8 cellular contexts compared by ENCODE assay signal in the genomic region with DNA sequence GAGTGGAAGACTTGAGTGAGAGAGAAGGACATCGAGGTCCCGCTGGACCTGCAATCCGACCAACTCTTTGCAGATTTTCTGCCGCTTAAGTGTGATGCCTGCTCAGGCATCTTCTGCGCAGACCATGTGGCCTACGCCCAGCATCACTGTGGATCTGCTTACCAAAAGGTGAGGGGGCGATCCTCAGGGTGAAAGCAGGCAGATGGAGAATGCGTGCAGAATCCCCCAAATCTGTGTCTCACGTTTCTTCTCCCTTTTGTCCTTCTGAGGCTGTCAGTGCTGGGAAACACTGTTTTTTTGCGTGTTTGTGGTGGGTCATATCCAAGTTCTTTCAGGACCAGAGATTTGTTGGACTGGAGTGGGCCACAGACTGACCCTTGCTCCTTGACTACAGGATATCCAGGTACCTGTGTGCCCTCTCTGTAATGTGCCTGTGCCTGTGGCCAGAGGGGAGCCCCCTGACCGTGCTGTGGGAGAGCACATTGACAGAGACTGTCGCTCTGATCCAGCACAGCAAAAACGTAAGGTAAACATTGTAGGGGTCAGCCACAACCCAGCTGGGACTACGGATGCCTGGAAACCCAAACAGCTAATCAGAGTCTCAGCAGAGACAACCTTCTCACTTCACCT. TPM values are rescaled to one million over a fixed set of nuclear protein-coding genes. Genes with fewer than 3 reads are reported as not detected.
DNase-seq lines count a peak whose midpoint lies in the region; ATAC-seq and TF ChIP-seq lines count a peak whose summit lies in the region.

No MANE protein-coding gene starts in this region.

- no peak for TF ChIP-seq POLR2A in uterus (IDR thresholded peaks at IDR 0.05)

- H3K27me3 ChIP-seq in uterus = no peaks in the 10 kb centered on the region

- peaks cover 42% of the 10 kb centered on the region for H3K4me1 Mint-ChIP-seq in activated naive CD4-positive, alpha-beta T cell treated with anti-CD3 and anti-CD28 coated beads, Interleukin-2, amount 50 U/mL, for 24 hours
- H3K4me1 Mint-ChIP-seq in memory B cell = peaks cover 19% of the 10 kb centered on the region

- H3K27me3 Mint-ChIP-seq in activated naive CD4-positive, alpha-beta T cell treated with anti-CD3 and anti-CD28 coated beads, Interleukin-2, amount 50 U/mL, for 24 hours = no peaks in the 10 kb centered on the region
- no peaks in the 10 kb centered on the region for H3K27me3 Mint-ChIP-seq in memory B cell

- H3K27ac ChIP-seq in uterus = peak overlapping the region; percentile 96 to 99

- TF ChIP-seq CTCF in cardiac fibroblast (IDR thresholded peaks at IDR 0.05; ENCODE audit: low read depth, low read length) (no peak), uterus (IDR thresholded peaks at IDR 0.05) (no peak)

- ATAC-seq in memory B cell (ENCODE audit: low read depth) (no peak), left colon (no peak)

- H3K4me3 Mint-ChIP-seq in activated naive CD4-positive, alpha-beta T cell treated with anti-CD3 and anti-CD28 coated beads, Interleukin-2, amount 50 U/mL, for 24 hours = peak overlapping the region; percentile 77
- peak overlapping the region; percentile 82 for H3K4me3 Mint-ChIP-seq in memory B cell

- no peaks in the 10 kb centered on the region for H3K36me3 ChIP-seq in uterus

- H3K4me3 ChIP-seq in cardiac fibroblast (replicated peaks in 1 of 2; ENCODE audit: low read depth in 2 of 2, low read length in 2 of 2) (peak overlapping the region; percentile 76), uterus (peak overlapping the region; percentile 85 to 92)

- H3K4me1 ChIP-seq in uterus = peaks cover 0 to 7% of the 10 kb centered on the region in 2 donors

- H3K36me3 Mint-ChIP-seq in activated naive CD4-positive, alpha-beta T cell treated with anti-CD3 and anti-CD28 coated beads, Interleukin-2, amount 50 U/mL, for 24 hours = peaks cover 5% of the 10 kb centered on the region
- H3K36me3 Mint-ChIP-seq in memory B cell = no peaks in the 10 kb centered on the region

- peak overlapping the region; percentile 51 for H3K27ac Mint-ChIP-seq in activated naive CD4-positive, alpha-beta T cell treated with anti-CD3 and anti-CD28 coated beads, Interleukin-2, amount 50 U/mL, for 24 hours
- peak overlapping the region; percentile 86 for H3K27ac Mint-ChIP-seq in memory B cell

- no peak for DNase-seq in activated naive CD4-positive, alpha-beta T cell (lab: John Stamatoyannopoulos, UW)
- DNase-seq in cardiac fibroblast (ENCODE audit: low read depth in 2 of 2) (no peak), memory B cell (ENCODE audit: low spot score in 2 of 2) (no peak), uterus (no peak), HK-2 (ENCODE audit: unreplicated experiment) (no peak), left colon (no peak), NCI-H1694 (lab: John Stamatoyannopoulos, UW) (no peak)

- H3K9me3 ChIP-seq in uterus = no peaks in the 10 kb centered on the region

- H3K9me3 Mint-ChIP-seq in activated naive CD4-positive, alpha-beta T cell treated with anti-CD3 and anti-CD28 coated beads, Interleukin-2, amount 50 U/mL, for 24 hours = no peaks in the 10 kb centered on the region
- H3K9me3 Mint-ChIP-seq in memory B cell = no peaks in the 10 kb centered on the region

- intact Hi-C loops in uterus (cut with DNase I; ENCODE audit: low total_unique reads) = no loop called here
- intact Hi-C loops in left colon (cut with DNase I, micrococcal nuclease) = no loop called here

RNA-seq across cellular contexts. Expression of gene ZFAND2B, which starts 0.8 kb away (rescaled TPM):
- 100 to 1,000 TPM in 1 of 4 donors, 10 to 100 TPM in 3; 21.7 to 212 (median 45.2) TPM for total RNA-seq in uterus
- total RNA-seq in left colon = 10 to 100 TPM; 78.0 to 89.9 TPM

RNA-seq across cellular contexts. Expression of gene ABCB6, which starts 11.4 kb away (rescaled TPM):
- total RNA-seq in uterus (10 to 100 TPM in 3 of 4 donors, 1 to 10 TPM in 1; 7.1 to 37.6 (median 27.7) TPM), left colon (10 to 100 TPM in 1 of 2 donors, 1 to 10 TPM in 1; 6.8 to 11.4 TPM)

RNA-seq across cellular contexts. Expression of gene ATG9A, which starts 22.1 kb away (rescaled TPM):
- total RNA-seq in uterus (10 to 100 TPM; 21.5 to 53.5 (median 45.9) TPM), left colon (10 to 100 TPM; 60.2 to 66.0 TPM)

RNA-seq across cellular contexts. Expression of gene ANKZF1, which starts 22.2 kb away (rescaled TPM):
- total RNA-seq in uterus (10 to 100 TPM; 31.8 to 57.6 (median 38.7) TPM), left colon (10 to 100 TPM; 33.8 to 40.9 TPM)

RNA-seq across cellular contexts. Expression of gene RETREG2, which starts 29.3 kb away (rescaled TPM):
- total RNA-seq in uterus (100 to 1,000 TPM in 1 of 4 donors, 10 to 100 TPM in 3; 18.2 to 216 (median 74.9) TPM), left colon (100 to 1,000 TPM; 122 to 138 TPM)
